ENCODE assay signal across 7 cellular contexts in the genomic region with DNA sequence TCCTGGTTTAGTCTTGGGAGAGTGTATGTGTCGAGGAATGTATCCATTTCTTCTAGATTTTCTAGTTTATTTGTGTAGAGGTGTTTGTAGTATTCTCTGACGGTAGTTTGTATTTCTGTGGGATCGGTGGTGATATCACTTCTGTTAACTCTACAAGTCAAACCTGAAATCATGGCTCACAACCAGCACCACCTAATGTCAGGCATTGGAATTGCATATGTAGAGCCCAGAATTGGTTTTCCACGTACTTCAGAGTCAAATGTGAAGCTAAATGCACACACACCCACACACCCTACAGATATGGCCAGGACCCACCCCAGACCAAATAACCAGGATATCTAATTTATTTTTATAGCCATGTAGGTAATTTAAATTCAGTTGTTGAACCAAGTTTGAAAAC.
DNase-seq lines count a peak whose midpoint lies in the region; ATAC-seq and TF ChIP-seq lines count a peak whose summit lies in the region.
"Not testable (repeated sequence)": the region's sequence is repeated elsewhere in the genome, so short reads cannot be mapped to it uniquely, and the experiment has no call there.

No MANE protein-coding gene starts in this region.

- DNase-seq in ELR (ENCODE audit: low read depth) (peak; percentile 1), LHCN-M2 (ENCODE audit: low read depth) (peak; percentile 4), astrocyte of the hippocampus (ENCODE audit: low read depth, low spot score) (peak; percentile 19), foreskin melanocyte (peak; percentile 13)
- not testable (repeated sequence) for DNase-seq in lower lobe of right lung

- H3K79me2 ChIP-seq in OCI-LY1 (ENCODE audit: insufficient read depth, low read length) = not testable (repeated sequence)

- H3K4me3 ChIP-seq in OCI-LY1 (ENCODE audit: low read depth, low read length, poor library complexity, severe bottlenecking); lower lobe of right lung: not testable (repeated sequence)

- TF ChIP-seq CTCF in OCI-LY1 (IDR thresholded peaks at IDR 0.05; ENCODE audit: low read length) (peak; percentile 28), lower lobe of right lung (IDR thresholded peaks at IDR 0.05) (peak; percentile 16)

- not testable (repeated sequence) for H4K20me1 ChIP-seq in OCI-LY1 (ENCODE audit: insufficient read depth, low read length)

- not testable (repeated sequence) for H3K27ac ChIP-seq in OCI-LY1 (ENCODE audit: low read depth, low read length, poor library complexity, severe bottlenecking); lower lobe of right lung

- ATAC-seq in GM21360 (IDR thresholded peaks at IDR 0.05; ENCODE audit: unreplicated experiment) = peak; percentile 67
- ATAC-seq in lower lobe of right lung = not testable (repeated sequence)

- H3K4me2 ChIP-seq in OCI-LY1 (ENCODE audit: low read length) = not testable (repeated sequence)

- intact Hi-C loops in lower lobe of right lung (cut with DNase I) = not testable (repeated sequence)

- not testable (repeated sequence) for H3K9ac ChIP-seq in OCI-LY1 (ENCODE audit: low read length)

- H3K27me3 ChIP-seq in OCI-LY1 (ENCODE audit: insufficient read depth, low read length); lower lobe of right lung (ENCODE audit: low read depth): not testable (repeated sequence)

- not testable (repeated sequence) for H2AFZ ChIP-seq in OCI-LY1 (ENCODE audit: low read length)

- H3F3A ChIP-seq in OCI-LY1 (ENCODE audit: insufficient read depth, low read length) = not testable (repeated sequence)

- H3K36me3 ChIP-seq in OCI-LY1 (ENCODE audit: insufficient read depth, low read length); lower lobe of right lung: not testable (repeated sequence)

- H3K4me1 ChIP-seq in OCI-LY1 (ENCODE audit: insufficient read depth, low read length, severe bottlenecking); lower lobe of right lung: not testable (repeated sequence)

- not testable (repeated sequence) for H3K9me3 ChIP-seq in OCI-LY1 (ENCODE audit: low read length); lower lobe of right lung

- not testable (repeated sequence) for H3K9me2 ChIP-seq in OCI-LY1 (ENCODE audit: low read depth, low read length)
